ENCODE assay signal across 2 cellular contexts in genomic region chr3:134644731-134645514, GRCh38.
TF ChIP-seq lines count a peak whose summit lies in the region.

No MANE protein-coding gene starts in this region.

TF ChIP-seq in HepG2, 621 proteins besides CTCF, POLR2A, EP300 and RAD21:
- no peak for TF ChIP-seq SOX5 (CRISPR knock-in tag; IDR thresholded peaks at IDR 0.05; ENCODE audit: borderline replicate concordance)
- TF ChIP-seq RFX5 (IDR thresholded peaks at IDR 0.05; ENCODE audit: low read depth, low read length), result peak; percentile 85
- TF ChIP-seq SAFB2 (CRISPR knock-in tag; IDR thresholded peaks at IDR 0.05; ENCODE audit: borderline replicate concordance, low read depth), result no peak
- TF ChIP-seq RFXAP (CRISPR knock-in tag; IDR thresholded peaks at IDR 0.05; ENCODE audit: borderline replicate concordance), result peak; percentile 37; the same call in 1 of the 2 replicates
- no peak for TF ChIP-seq PHB2 (IDR thresholded peaks at IDR 0.05; ENCODE audit: partially characterized antibody)
- no peak for TF ChIP-seq KMT2A (CRISPR knock-in tag; IDR thresholded peaks at IDR 0.05)
- TF ChIP-seq TAF15 (IDR thresholded peaks at IDR 0.05; ENCODE audit: low read depth, low read length, poor library complexity, severe bottlenecking), result no peak
- no peak for TF ChIP-seq ZMYM4 (CRISPR knock-in tag; IDR thresholded peaks at IDR 0.05)
- TF ChIP-seq HDAC6 (IDR thresholded peaks at IDR 0.05; ENCODE audit: low read depth, low read length), result no peak

TF ChIP-seq in GM12878, 131 proteins besides CTCF, POLR2A, EP300 and RAD21:
- TF ChIP-seq STAT3 (IDR thresholded peaks at IDR 0.05; ENCODE audit: low read depth, low read length) (no peak), ZBTB40 (IDR thresholded peaks at IDR 0.05; ENCODE audit: borderline replicate concordance) (no peak), YY1 (IDR thresholded peaks at IDR 0.05; ENCODE audit: low read depth, low read length) (no peak), TARDBP (IDR thresholded peaks at IDR 0.05; ENCODE audit: borderline replicate concordance) (no peak), PRDM15 (CRISPR knock-in tag; IDR thresholded peaks at IDR 0.05) (no peak), RFX5 (IDR thresholded peaks at IDR 0.05; ENCODE audit: low read depth, low read length) (peak; percentile 78), SMC3 (IDR thresholded peaks at IDR 0.05; ENCODE audit: borderline replicate concordance, low read length) (no peak)
